15 cellular contexts compared by ENCODE assay signal in the genomic region with DNA sequence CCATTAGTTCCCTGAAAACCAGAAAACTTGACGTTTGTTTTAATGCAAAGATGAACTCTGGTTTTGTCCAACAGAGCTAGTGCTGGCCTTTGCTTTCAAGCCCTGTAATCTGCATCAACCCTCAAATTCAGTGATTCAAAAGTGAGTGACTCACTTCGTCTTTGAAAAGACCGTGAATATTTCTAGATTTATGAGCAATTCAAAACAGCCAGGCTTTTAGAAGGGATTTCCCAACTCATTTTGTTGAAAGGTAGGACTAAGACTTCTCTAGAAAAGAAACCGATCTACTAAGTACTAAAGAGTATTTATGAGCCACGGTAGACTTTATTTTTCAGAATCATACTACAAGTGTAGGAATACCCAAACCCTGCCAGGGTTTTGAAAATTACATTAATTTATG.
DNase-seq lines count a peak whose midpoint lies in the region; ATAC-seq and TF ChIP-seq lines count a peak whose summit lies in the region.
"Had no signal": no experiment of that assay in that cellular context is flagged by ENCODE, and none has a peak within 500 bp of the region (broad histone marks: within the 10 kb centered on the region; RNA-seq: fewer than 3 reads in every experiment).

No MANE protein-coding gene starts in this region.

- H3K4me1 Mint-ChIP-seq in natural killer cell treated with Interleukin-12 subunit alpha and Interleukin-12 subunit beta and Interleukin-15 and Interleukin-18, amount 100 ng/mL, for 72 hours (ENCODE audit: low read depth in 2 of 2): peaks cover 39 to 49% of the 10 kb centered on the region in 2 donors
- peaks cover 44 to 50% of the 10 kb centered on the region in 2 donors for H3K4me1 Mint-ChIP-seq in natural killer cell
- H3K4me1 Mint-ChIP-seq: CD14-positive monocyte had no signal

- H3K9me3 Mint-ChIP-seq in natural killer cell treated with Interleukin-12 subunit alpha and Interleukin-12 subunit beta and Interleukin-15 and Interleukin-18, amount 100 ng/mL, for 72 hours: no peaks in the 10 kb centered on the region
- H3K9me3 Mint-ChIP-seq in natural killer cell: no peaks in the 10 kb centered on the region
- H3K9me3 Mint-ChIP-seq: WTC11 had no signal

- no peak for TF ChIP-seq CTCF in natural killer cell (IDR thresholded peaks at IDR 0.05)

- no peaks in the 10 kb centered on the region for H3K27me3 Mint-ChIP-seq in natural killer cell treated with Interleukin-12 subunit alpha and Interleukin-12 subunit beta and Interleukin-15 and Interleukin-18, amount 100 ng/mL, for 72 hours
- H3K27me3 Mint-ChIP-seq in natural killer cell (ENCODE audit: low read depth in 2 of 2): no peaks in the 10 kb centered on the region

- no peak for DNase-seq in natural killer cell treated with Interleukin-12 subunit alpha and Interleukin-12 subunit beta and Interleukin-15 and Interleukin-18, amount 100 ng/mL, for 72 hours (ENCODE audit: low spot score)
- no peak for DNase-seq in natural killer cell
- DNase-seq in fibroblast of peridontal ligament (ENCODE audit: extremely low read depth): peak; percentile 81
- no peak for DNase-seq in ureter (ENCODE audit: low spot score)
- no peak for DNase-seq in activated CD4-positive, alpha-beta T cell treated with anti-CD3 and anti-CD28 coated beads for 1 hour
- no peak for DNase-seq in KG1 (lab: John Stamatoyannopoulos, UW)
- DNase-seq: activated gamma-delta T cell, GF-D8, left ventricle myocardium inferior, NCI-H146, NCI-H69 had no signal

- intact Hi-C loops in natural killer cell (cut with micrococcal nuclease): no loop called here

- no peaks in the 10 kb centered on the region for H3K36me3 Mint-ChIP-seq in natural killer cell treated with Interleukin-12 subunit alpha and Interleukin-12 subunit beta and Interleukin-15 and Interleukin-18, amount 100 ng/mL, for 72 hours
- H3K36me3 Mint-ChIP-seq in natural killer cell: no peaks in the 10 kb centered on the region
- H3K36me3 Mint-ChIP-seq: CD14-positive monocyte, WTC11 had no signal

- ATAC-seq in natural killer cell treated with Interleukin-12 subunit alpha and Interleukin-12 subunit beta and Interleukin-15 and Interleukin-18, amount 100 ng/mL, for 72 hours: peak in 1 of 2 donors; percentile 57
- ATAC-seq in natural killer cell (no peak), SK-N-SH treated with all-trans-retinoic acid at 6 μM for 48 hours (peak; percentile 58), GM19452 (IDR thresholded peaks at IDR 0.05; ENCODE audit: unreplicated experiment) (no peak)
- ATAC-seq: WTC11 had no signal

- peak overlapping the region; percentile 37 for H3K4me3 Mint-ChIP-seq in natural killer cell treated with Interleukin-12 subunit alpha and Interleukin-12 subunit beta and Interleukin-15 and Interleukin-18, amount 100 ng/mL, for 72 hours
- H3K4me3 Mint-ChIP-seq in natural killer cell: no peak overlapping the region
- H3K4me3 Mint-ChIP-seq: CD14-positive monocyte, WTC11 had no signal

- peak overlapping the region; percentile 2 to 51 for H3K27ac Mint-ChIP-seq in natural killer cell treated with Interleukin-12 subunit alpha and Interleukin-12 subunit beta and Interleukin-15 and Interleukin-18, amount 100 ng/mL, for 72 hours
- peak overlapping the region in 1 of 2 donors; percentile 67 for H3K27ac Mint-ChIP-seq in natural killer cell
- H3K27ac Mint-ChIP-seq: CD14-positive monocyte had no signal

TF ChIP-seq in SK-N-SH treated with all-trans-retinoic acid at 6 μM for 48 hours, 23 proteins besides CTCF, POLR2A, EP300 and RAD21:
- TF ChIP-seq, protein P1, sequence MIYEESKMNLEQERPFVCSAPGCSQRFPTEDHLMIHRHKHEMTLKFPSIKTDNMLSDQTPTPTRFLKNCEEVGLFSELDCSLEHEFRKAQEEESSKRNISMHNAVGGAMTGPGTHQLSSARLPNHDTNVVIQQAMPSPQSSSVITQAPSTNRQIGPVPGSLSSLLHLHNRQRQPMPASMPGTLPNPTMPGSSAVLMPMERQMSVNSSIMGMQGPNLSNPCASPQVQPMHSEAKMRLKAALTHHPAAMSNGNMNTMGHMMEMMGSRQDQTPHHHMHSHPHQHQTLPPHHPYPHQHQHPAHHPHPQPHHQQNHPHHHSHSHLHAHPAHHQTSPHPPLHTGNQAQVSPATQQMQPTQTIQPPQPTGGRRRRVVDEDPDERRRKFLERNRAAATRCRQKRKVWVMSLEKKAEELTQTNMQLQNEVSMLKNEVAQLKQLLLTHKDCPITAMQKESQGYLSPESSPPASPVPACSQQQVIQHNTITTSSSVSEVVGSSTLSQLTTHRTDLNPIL (CRISPR knock-in tag; IDR thresholded peaks at IDR 0.05; ENCODE audit: low read depth): no peak
- TF ChIP-seq SNAI2 (CRISPR knock-in tag; IDR thresholded peaks at IDR 0.05): no peak
- no peak for TF ChIP-seq ZNF565 (CRISPR knock-in tag; conservative IDR thresholded peaks at IDR 0.05; ENCODE audit: low read depth)
- no peak for TF ChIP-seq ARNTL (CRISPR knock-in tag; IDR thresholded peaks at IDR 0.05; ENCODE audit: borderline replicate concordance, low read depth)
- TF ChIP-seq, protein P2, sequence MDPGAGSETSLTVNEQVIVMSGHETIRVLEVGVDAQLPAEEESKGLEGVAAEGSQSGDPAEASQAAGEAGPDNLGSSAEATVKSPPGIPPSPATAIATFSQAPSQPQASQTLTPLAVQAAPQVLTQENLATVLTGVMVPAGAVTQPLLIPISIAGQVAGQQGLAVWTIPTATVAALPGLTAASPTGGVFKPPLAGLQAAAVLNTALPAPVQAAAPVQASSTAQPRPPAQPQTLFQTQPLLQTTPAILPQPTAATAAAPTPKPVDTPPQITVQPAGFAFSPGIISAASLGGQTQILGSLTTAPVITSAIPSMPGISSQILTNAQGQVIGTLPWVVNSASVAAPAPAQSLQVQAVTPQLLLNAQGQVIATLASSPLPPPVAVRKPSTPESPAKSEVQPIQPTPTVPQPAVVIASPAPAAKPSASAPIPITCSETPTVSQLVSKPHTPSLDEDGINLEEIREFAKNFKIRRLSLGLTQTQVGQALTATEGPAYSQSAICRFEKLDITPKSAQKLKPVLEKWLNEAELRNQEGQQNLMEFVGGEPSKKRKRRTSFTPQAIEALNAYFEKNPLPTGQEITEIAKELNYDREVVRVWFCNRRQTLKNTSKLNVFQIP (CRISPR knock-in tag; IDR thresholded peaks at IDR 0.05; ENCODE audit: borderline replicate concordance, low read depth): no peak
- no peak for TF ChIP-seq ISL1 (CRISPR knock-in tag; IDR thresholded peaks at IDR 0.05)
